ENCODE assay signal across 16 cellular contexts in genomic region chr1:108569097-108569728, GRCh38.
"Had no signal": no experiment of that assay in that cellular context is flagged by ENCODE, and none has a peak within 500 bp of the region (broad histone marks: within the 10 kb centered on the region; RNA-seq: fewer than 3 reads in every experiment).

No MANE protein-coding gene starts in this region.

- H3K9me3 Mint-ChIP-seq: activated naive CD8-positive, alpha-beta T cell treated with anti-CD3 and anti-CD28 coated beads, Interleukin-2, amount 50 U/mL, for 24 hours; activated T-helper 17 cell treated with anti-CD3 and anti-CD28 coated beads, Interleukin-2, amount 50 U/mL, for 72 hours had no signal

- H3K4me1 ChIP-seq: uterus had no signal

- H3K27me3 Mint-ChIP-seq: activated CD4-positive, alpha-beta T cell treated with anti-CD3 and anti-CD28 coated beads, Interleukin-2, amount 10 ng/mL, durations not matched to agents 24 days and 14 days; activated CD8-positive, alpha-beta T cell treated with anti-CD3 and anti-CD28 coated beads for 36 hours; activated naive CD8-positive, alpha-beta T cell treated with anti-CD3 and anti-CD28 coated beads, Interleukin-2, amount 50 U/mL, for 24 hours; activated T-helper 17 cell treated with anti-CD3 and anti-CD28 coated beads, Interleukin-2, amount 50 U/mL, for 72 hours had no signal

- H3K27ac ChIP-seq: esophagus squamous epithelium, lower lobe of right lung, tibial artery, uterus had no signal

- H3K9me3 ChIP-seq: esophagus squamous epithelium, lower lobe of right lung, tibial artery, uterus had no signal

- H3K36me3 ChIP-seq: esophagus squamous epithelium, lower lobe of right lung, tibial artery, uterus had no signal

- DNase-seq: activated CD4-positive, alpha-beta T cell treated with anti-CD3 and anti-CD28 coated beads, Interleukin-2, amount 10 ng/mL, durations not matched to agents 24 days and 14 days; activated CD8-positive, alpha-beta T cell treated with anti-CD3 and anti-CD28 coated beads for 36 hours; activated naive CD4-positive, alpha-beta T cell treated with Interleukin-2 at 50 U/mL for 16 hours; activated naive CD8-positive, alpha-beta T cell treated with anti-CD3 and anti-CD28 coated beads, Interleukin-2, amount 50 U/mL, for 24 hours; activated T-cell treated with anti-CD3 and anti-CD28 coated beads, Interleukin-2, amount 50 U/mL, for 1 hour; aorta; cortex of kidney; esophagus squamous epithelium; left colon; lower lobe of right lung; occipital lobe; retina; stimulated activated naive CD8-positive, alpha-beta T cell treated with anti-CD3 and anti-CD28 coated beads, Interleukin-15, Interleukin-2, amounts not matched to agents 100 U/mL and 50 U/mL, for 24 hours; tibial artery; uterus had no signal

- H3K4me3 ChIP-seq: esophagus squamous epithelium, lower lobe of right lung, tibial artery, uterus had no signal

- H3K27ac Mint-ChIP-seq: activated CD4-positive, alpha-beta T cell treated with anti-CD3 and anti-CD28 coated beads, Interleukin-2, amount 10 ng/mL, durations not matched to agents 24 days and 14 days; activated CD8-positive, alpha-beta T cell treated with anti-CD3 and anti-CD28 coated beads for 36 hours; activated naive CD8-positive, alpha-beta T cell treated with anti-CD3 and anti-CD28 coated beads, Interleukin-2, amount 50 U/mL, for 24 hours; activated T-helper 17 cell treated with anti-CD3 and anti-CD28 coated beads, Interleukin-2, amount 50 U/mL, for 72 hours had no signal

- H3K27me3 ChIP-seq: esophagus squamous epithelium, tibial artery, uterus had no signal

- H3K4me3 Mint-ChIP-seq: activated CD4-positive, alpha-beta T cell treated with anti-CD3 and anti-CD28 coated beads, Interleukin-2, amount 10 ng/mL, durations not matched to agents 24 days and 14 days; activated CD8-positive, alpha-beta T cell treated with anti-CD3 and anti-CD28 coated beads for 36 hours; activated naive CD8-positive, alpha-beta T cell treated with anti-CD3 and anti-CD28 coated beads, Interleukin-2, amount 50 U/mL, for 24 hours; activated T-helper 17 cell treated with anti-CD3 and anti-CD28 coated beads, Interleukin-2, amount 50 U/mL, for 72 hours had no signal
